ENCODE assay signal across 28 cellular contexts in the genomic region with DNA sequence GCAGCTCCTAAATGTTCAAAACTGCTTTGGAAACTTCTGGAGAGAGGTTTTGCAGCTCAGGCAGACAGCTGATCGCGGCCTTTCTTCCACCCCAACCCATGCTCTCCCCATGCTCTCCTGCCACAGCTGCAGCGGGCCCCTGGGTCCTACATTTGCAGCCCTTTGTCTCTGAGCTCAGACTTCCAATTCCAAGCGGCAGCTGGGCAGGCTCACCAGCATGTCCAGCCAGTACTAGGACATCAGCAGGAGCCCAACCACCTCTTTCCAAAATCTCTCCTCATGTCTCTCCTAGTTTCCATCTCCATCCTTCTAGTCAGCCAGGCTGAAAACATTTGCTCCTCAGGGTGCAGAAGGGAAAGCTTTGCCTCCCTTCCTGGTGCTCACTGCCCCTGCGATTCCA. TPM values are rescaled to one million over a fixed set of nuclear protein-coding genes. Genes with fewer than 3 reads are reported as not detected.
"Had no signal": no experiment of that assay in that cellular context is flagged by ENCODE, and none has a peak within 500 bp of the region (broad histone marks: within the 10 kb centered on the region; RNA-seq: fewer than 3 reads in every experiment).

No MANE protein-coding gene starts in this region.

- H3K4me3 ChIP-seq: body of pancreas, cardiac muscle cell, hepatocyte, left lung, lung, tibial artery had no signal

- ATAC-seq: activated CD4-positive, CD25-positive, alpha-beta regulatory T cell treated with anti-CD3 and anti-CD28 coated beads, Interleukin-2, amount 50 U/mL, for 24 hours; activated T-cell treated with anti-CD3 and anti-CD28 coated beads, Interleukin-2, amount 50 U/mL, for 72 hours; body of pancreas; effector memory CD8-positive, alpha-beta T cell; T-cell had no signal

- H3K36me3 Mint-ChIP-seq: immature natural killer cell; mesothelial cell of epicardium; natural killer cell treated with Interleukin-12 subunit alpha and Interleukin-12 subunit beta and Interleukin-15 and Interleukin-18, amount 100 ng/mL, for 72 hours; T-cell had no signal

- H3K36me3 ChIP-seq: cardiac muscle cell, left lung, tibial artery had no signal

- H3K9me3 ChIP-seq: body of pancreas, left lung, tibial artery had no signal

- H3K27ac Mint-ChIP-seq: activated CD4-positive, alpha-beta memory T cell treated with anti-CD3 and anti-CD28 coated beads, Interleukin-2, amount 10 ng/mL, durations not matched to agents 7 days and 5 days; activated CD4-positive, alpha-beta T cell treated with anti-CD3 and anti-CD28 coated beads, Interleukin-2, amount 10 ng/mL, durations not matched to agents 24 days and 14 days; activated naive CD4-positive, alpha-beta T cell treated with anti-CD3 and anti-CD28 coated beads for 36 hours; activated T-cell treated with anti-CD3 and anti-CD28 coated beads, Interleukin-2, amount 50 U/mL, for 72 hours; effector memory CD8-positive, alpha-beta T cell; mesothelial cell of epicardium; natural killer cell treated with Interleukin-12 subunit alpha and Interleukin-12 subunit beta and Interleukin-15 and Interleukin-18, amount 100 ng/mL, for 72 hours; stimulated activated naive CD8-positive, alpha-beta T cell treated with anti-CD3 and anti-CD28 coated beads, Interleukin-15, Interleukin-2, amounts not matched to agents 100 ng/mL and 50 ng/mL, for 24 hours; T-cell; T-helper 2 cell treated with Interferon-gamma antibody and Interleukin-4, amounts not matched to agents 5 μg/mL and 100 μg/mL, for 36 hours had no signal

- H3K27me3 ChIP-seq: body of pancreas, cardiac muscle cell, hepatocyte had no signal

- DNase-seq: activated CD4-positive, alpha-beta memory T cell treated with anti-CD3 and anti-CD28 coated beads, Interleukin-2, amount 10 ng/mL, durations not matched to agents 7 days and 5 days; activated CD4-positive, alpha-beta T cell treated with anti-CD3 and anti-CD28 coated beads, Interleukin-2, amount 10 ng/mL, durations not matched to agents 24 days and 14 days; activated effector memory CD4-positive, alpha-beta T cell treated with Interleukin-2 at 50 U/mL for 16 hours; activated naive CD4-positive, alpha-beta T cell treated with anti-CD3 and anti-CD28 coated beads for 36 hours; activated T-cell treated with anti-CD3 and anti-CD28 coated beads, Interleukin-2, amount 50 U/mL, for 72 hours; body of pancreas; effector memory CD8-positive, alpha-beta T cell; foreskin melanocyte; immature natural killer cell; left lung; nucleus accumbens; retina; stimulated activated CD4-positive, alpha-beta T cell treated with anti-CD3 and anti-CD28 coated beads, Interleukin-4, amount 100 ng/mL, for 4 hours; T-cell; tibial artery had no signal

- H3K4me1 ChIP-seq: body of pancreas, left lung had no signal

- H3K9me3 Mint-ChIP-seq: activated CD4-positive, alpha-beta memory T cell treated with anti-CD3 and anti-CD28 coated beads, Interleukin-2, amount 10 ng/mL, durations not matched to agents 7 days and 5 days; activated CD4-positive, alpha-beta T cell treated with anti-CD3 and anti-CD28 coated beads, Interleukin-2, amount 10 ng/mL, durations not matched to agents 24 days and 14 days; activated naive CD4-positive, alpha-beta T cell treated with anti-CD3 and anti-CD28 coated beads for 36 hours; activated T-cell treated with anti-CD3 and anti-CD28 coated beads, Interleukin-2, amount 50 U/mL, for 72 hours; effector memory CD8-positive, alpha-beta T cell; immature natural killer cell; mesothelial cell of epicardium; natural killer cell treated with Interleukin-12 subunit alpha and Interleukin-12 subunit beta and Interleukin-15 and Interleukin-18, amount 100 ng/mL, for 72 hours; stimulated activated naive CD8-positive, alpha-beta T cell treated with anti-CD3 and anti-CD28 coated beads, Interleukin-15, Interleukin-2, amounts not matched to agents 100 ng/mL and 50 ng/mL, for 24 hours; T-cell; T-helper 2 cell treated with Interferon-gamma antibody and Interleukin-4, amounts not matched to agents 5 μg/mL and 100 μg/mL, for 36 hours had no signal

- H3K4me1 Mint-ChIP-seq: activated CD4-positive, alpha-beta memory T cell treated with anti-CD3 and anti-CD28 coated beads, Interleukin-2, amount 10 ng/mL, durations not matched to agents 7 days and 5 days; activated CD4-positive, alpha-beta T cell treated with anti-CD3 and anti-CD28 coated beads, Interleukin-2, amount 10 ng/mL, durations not matched to agents 24 days and 14 days; immature natural killer cell; mesothelial cell of epicardium; T-cell had no signal

- H3K27ac ChIP-seq: body of pancreas, cardiac muscle cell, hepatocyte, tibial artery, VCaP had no signal

- H3K4me3 Mint-ChIP-seq: activated CD4-positive, alpha-beta memory T cell treated with anti-CD3 and anti-CD28 coated beads, Interleukin-2, amount 10 ng/mL, durations not matched to agents 7 days and 5 days; activated CD4-positive, alpha-beta T cell treated with anti-CD3 and anti-CD28 coated beads, Interleukin-2, amount 10 ng/mL, durations not matched to agents 24 days and 14 days; activated naive CD4-positive, alpha-beta T cell treated with anti-CD3 and anti-CD28 coated beads for 36 hours; activated T-cell treated with anti-CD3 and anti-CD28 coated beads, Interleukin-2, amount 50 U/mL, for 72 hours; effector memory CD8-positive, alpha-beta T cell; immature natural killer cell; mesothelial cell of epicardium; natural killer cell treated with Interleukin-12 subunit alpha and Interleukin-12 subunit beta and Interleukin-15 and Interleukin-18, amount 100 ng/mL, for 72 hours; stimulated activated naive CD8-positive, alpha-beta T cell treated with anti-CD3 and anti-CD28 coated beads, Interleukin-15, Interleukin-2, amounts not matched to agents 100 ng/mL and 50 ng/mL, for 24 hours; T-cell; T-helper 2 cell treated with Interferon-gamma antibody and Interleukin-4, amounts not matched to agents 5 μg/mL and 100 μg/mL, for 36 hours had no signal

RNA-seq across cellular contexts. Expression of gene LEP, which starts 6.0 kb away (rescaled TPM):
- total RNA-seq: activated CD4-positive, alpha-beta memory T cell treated with anti-CD3 and anti-CD28 coated beads, Interleukin-2, amount 10 ng/mL, durations not matched to agents 7 days and 5 days; activated CD4-positive, alpha-beta T cell treated with anti-CD3 and anti-CD28 coated beads, Interleukin-2, amount 10 ng/mL, durations not matched to agents 24 days and 14 days; activated naive CD4-positive, alpha-beta T cell treated with anti-CD3 and anti-CD28 coated beads for 36 hours; activated T-cell treated with anti-CD3 and anti-CD28 coated beads, Interleukin-2, amount 50 U/mL, for 72 hours; cardiac muscle cell; dermis microvascular lymphatic vessel endothelial cell; endothelial cell of umbilical vein; hepatocyte; kidney epithelial cell; mesothelial cell of epicardium; natural killer cell treated with Interleukin-12 subunit alpha and Interleukin-12 subunit beta and Interleukin-15 and Interleukin-18, amount 100 ng/mL, for 72 hours; T-cell; urinary bladder had no signal
- polyA plus RNA-seq: cardiac muscle cell, endothelial cell of umbilical vein, hepatocyte, immature natural killer cell had no signal
